ENCODE assay signal across 12 cellular contexts in the genomic region with DNA sequence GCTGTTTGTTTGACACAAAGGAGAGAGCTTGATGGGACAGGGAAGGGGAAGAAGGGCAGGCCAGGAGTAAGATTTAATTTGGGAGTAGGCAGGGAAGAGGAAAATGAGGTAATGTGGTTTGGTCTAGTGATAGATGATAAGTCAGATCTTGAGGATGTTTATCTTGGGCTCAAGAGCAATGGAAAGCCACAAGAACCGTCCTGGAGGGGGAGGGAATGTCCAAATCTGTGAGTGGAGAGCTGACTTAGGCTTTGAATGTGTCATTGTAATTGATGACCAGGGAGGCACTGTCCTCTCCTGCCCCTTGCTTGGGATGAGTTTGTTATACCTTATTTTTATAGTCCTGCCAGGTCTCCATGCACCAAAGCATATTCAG. TPM values are rescaled to one million over a fixed set of nuclear protein-coding genes. Genes with fewer than 3 reads are reported as not detected.
DNase-seq lines count a peak whose midpoint lies in the region; ATAC-seq lines count a peak whose summit lies in the region.
"Had no signal": no experiment of that assay in that cellular context is flagged by ENCODE, and none has a peak within 500 bp of the region (broad histone marks: within the 10 kb centered on the region; RNA-seq: fewer than 3 reads in every experiment).

No MANE protein-coding gene starts in this region.

- H3K27me3 ChIP-seq in ACC112 (ENCODE audit: insufficient read depth, low read length) = no peaks in the 10 kb centered on the region
- H3K27me3 ChIP-seq: BLaER1 had no signal

- ATAC-seq in stimulated activated naive CD8-positive, alpha-beta T cell treated with anti-CD3 and anti-CD28 coated beads, Interleukin-15, Interleukin-2, amounts not matched to agents 100 U/mL and 50 U/mL, for 24 hours = no peak

- H3K27ac ChIP-seq in ACC112 (ENCODE audit: low read depth, low read length) = peak overlapping the region; percentile 71
- H3K27ac ChIP-seq: BLaER1 had no signal

- no peak overlapping the region for H3K27ac Mint-ChIP-seq in activated naive CD8-positive, alpha-beta T cell treated with anti-CD3 and anti-CD28 coated beads for 36 hours
- H3K27ac Mint-ChIP-seq: activated naive CD8-positive, alpha-beta T cell had no signal

- DNase-seq in LHCN-M2 (ENCODE audit: low read depth) (peak; percentile 90), dermis blood vessel endothelial cell (peak; percentile 37), myocyte (ENCODE audit: low read depth) (peak; percentile 92)
- no peak for DNase-seq in stimulated activated CD4-positive, alpha-beta T cell treated with anti-CD3 and anti-CD28 coated beads, Interleukin-1b, Interleukin-23, amount 100 ng/mL, for 48 hours
- no peak for DNase-seq in activated naive CD8-positive, alpha-beta T cell treated with anti-CD3 and anti-CD28 coated beads for 36 hours
- no peak for DNase-seq in stimulated activated naive CD4-positive, alpha-beta T cell (lab: John Stamatoyannopoulos, UW)
- no peak for DNase-seq in stimulated activated naive CD8-positive, alpha-beta T cell treated with anti-CD3 and anti-CD28 coated beads, Interleukin-15, Interleukin-2, amounts not matched to agents 100 U/mL and 50 U/mL, for 24 hours
- DNase-seq: activated CD4-positive, CD25-positive, alpha-beta regulatory T cell treated with anti-CD3 and anti-CD28 coated beads, Interleukin-2, amount 50 U/mL, for 72 hours; occipital lobe had no signal

- no peak overlapping the region for H3K4me3 ChIP-seq in ACC112 (ENCODE audit: low read depth, low read length)
- H3K4me3 ChIP-seq: BLaER1 had no signal

- no peaks in the 10 kb centered on the region for H3K36me3 ChIP-seq in ACC112 (ENCODE audit: insufficient read depth, low read length)
- H3K36me3 ChIP-seq: BLaER1 had no signal

- H3K4me3 Mint-ChIP-seq in activated naive CD8-positive, alpha-beta T cell treated with anti-CD3 and anti-CD28 coated beads for 36 hours = no peak overlapping the region
- H3K4me3 Mint-ChIP-seq: activated naive CD8-positive, alpha-beta T cell had no signal

- no peak overlapping the region for H2AFZ ChIP-seq in ACC112 (ENCODE audit: low read length, unreplicated experiment)

- H3K36me3 Mint-ChIP-seq in activated naive CD8-positive, alpha-beta T cell treated with anti-CD3 and anti-CD28 coated beads for 36 hours = no peaks in the 10 kb centered on the region
- H3K36me3 Mint-ChIP-seq: activated naive CD8-positive, alpha-beta T cell had no signal

- H3K79me2 ChIP-seq in ACC112 (ENCODE audit: control insufficient read depth, insufficient read depth, low read length, unreplicated experiment) = no peaks in the 10 kb centered on the region

- peaks cover 4% of the 10 kb centered on the region for H3K4me1 Mint-ChIP-seq in activated naive CD8-positive, alpha-beta T cell treated with anti-CD3 and anti-CD28 coated beads for 36 hours

- peaks cover 20% of the 10 kb centered on the region for H3K27me3 Mint-ChIP-seq in activated naive CD8-positive, alpha-beta T cell treated with anti-CD3 and anti-CD28 coated beads for 36 hours

- H3K9me3 Mint-ChIP-seq in activated naive CD8-positive, alpha-beta T cell treated with anti-CD3 and anti-CD28 coated beads for 36 hours = no peaks in the 10 kb centered on the region

- peaks cover 26% of the 10 kb centered on the region for H3K4me1 ChIP-seq in ACC112 (ENCODE audit: control insufficient read depth, insufficient read depth, low read length, unreplicated experiment)
- H3K4me1 ChIP-seq: BLaER1 had no signal

RNA-seq across cellular contexts. Expression of gene MAMDC2, which starts 37.5 kb away (rescaled TPM):
- total RNA-seq in LHCN-M2 (2014; rRNA removed) (42.1 and 53.2 TPM in 2 replicates), dermis blood vessel endothelial cell (2.9 and 6.7 TPM in 2 replicates), myocyte (93.5 and 163 TPM in 2 replicates)
- 19.7 TPM for polyA plus RNA-seq in LHCN-M2 (2012)
- 41.9 TPM for polyA plus RNA-seq in myocyte (2012)
- not detected for total RNA-seq in activated naive CD8-positive, alpha-beta T cell treated with anti-CD3 and anti-CD28 coated beads for 36 hours

Comparison
In these comparisons a context has a peak if more than half of its experiments do, and no peak if none do; other contexts are left out.
1. DNase-seq: peak in LHCN-M2 (single experiment), dermis blood vessel endothelial cell (single experiment) and myocyte (single experiment); none in stimulated activated CD4-positive, alpha-beta T cell treated with anti-CD3 and anti-CD28 coated beads, Interleukin-1b, Interleukin-23, amount 100 ng/mL, for 48 hours (single experiment), activated naive CD8-positive, alpha-beta T cell treated with anti-CD3 and anti-CD28 coated beads for 36 hours (single experiment), stimulated activated naive CD4-positive, alpha-beta T cell (0 of 6) and stimulated activated naive CD8-positive, alpha-beta T cell treated with anti-CD3 and anti-CD28 coated beads, Interleukin-15, Interleukin-2, amounts not matched to agents 100 U/mL and 50 U/mL, for 24 hours (single experiment).